8 cellular contexts compared by ENCODE assay signal in the genomic region with DNA sequence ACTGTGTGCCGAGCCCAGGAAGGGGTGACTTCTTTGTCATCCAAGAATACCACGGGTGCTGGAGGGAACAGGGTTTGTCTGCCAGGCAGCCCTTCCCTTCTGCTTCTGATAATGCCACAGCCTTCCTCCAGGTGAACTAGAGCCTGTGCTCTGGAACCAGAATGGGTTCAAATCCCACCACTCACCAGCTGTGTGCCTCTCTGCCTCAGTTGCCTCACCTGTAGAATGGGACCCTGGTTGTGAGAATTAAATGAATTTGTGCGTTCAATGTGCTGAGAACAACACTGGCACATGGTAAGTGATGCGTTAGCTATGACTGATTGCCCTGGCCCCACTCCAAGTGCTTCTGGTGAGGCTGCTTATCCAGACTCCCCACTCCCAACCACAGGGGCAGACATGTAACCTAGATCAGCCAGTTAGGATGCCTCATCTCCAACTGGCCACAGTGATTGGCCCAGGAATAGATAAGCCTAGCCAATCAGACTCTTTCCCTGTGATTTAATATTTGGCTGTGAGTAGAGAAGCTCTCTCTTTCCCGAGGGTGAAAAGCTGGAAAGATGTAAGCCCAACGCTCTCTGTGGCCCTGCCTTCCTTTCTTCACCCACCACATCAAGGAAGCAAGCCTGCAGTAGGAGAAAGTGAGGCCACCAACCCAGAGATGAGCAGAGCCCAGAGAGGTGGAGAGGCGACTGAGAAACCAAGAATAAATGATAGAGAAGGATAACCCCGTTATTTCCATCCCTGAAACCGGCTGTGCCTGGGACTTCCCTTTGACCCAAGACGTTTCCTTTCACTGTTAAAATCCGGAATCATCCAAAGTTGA.
DNase-seq lines count a peak whose midpoint lies in the region; ATAC-seq and TF ChIP-seq lines count a peak whose summit lies in the region.

No MANE protein-coding gene starts in this region.

- H3K9me3 ChIP-seq in BLaER1 treated with 17β-estradiol and CSF1 and Interleukin-3, amounts not matched to agents 10 nM and 100 nM (replicated peaks in 1 of 11), result no peaks in the 10 kb centered on the region

- H3K4me2 ChIP-seq in BLaER1 treated with 17β-estradiol and CSF1 and Interleukin-3, amounts not matched to agents 10 nM and 100 nM, result peak overlapping the region; percentile 13 to 89 (median 47)

- no peak overlapping the region for H3K9ac ChIP-seq in BLaER1 treated with 17β-estradiol and CSF1 and Interleukin-3, amounts not matched to agents 10 nM and 100 nM

- CTCF ChIA-PET in HEK293T (lab: Yijun Ruan, JAX), result interaction anchor here (0.9 to 6.9 kb wide), 5 partner anchors 10 to 147 kb away, joined by 3 to 116 read pairs (median 6); partner anchors contain the start of gene MATN1

- DNase-seq in HEK293T (ENCODE audit: extremely low spot score) (peak; percentile 58), RPMI8226 (peak; percentile 72), foreskin fibroblast (peak; percentile 60 to 73)
- no peak for DNase-seq in activated CD8-positive, alpha-beta memory T cell treated with anti-CD3 and anti-CD28 coated beads, Interleukin-2, amount 50 U/mL, for 48 hours

- H3K27me3 ChIP-seq in BLaER1 treated with 17β-estradiol and CSF1 and Interleukin-3, amounts not matched to agents 10 nM and 100 nM, result no peaks in the 10 kb centered on the region

- H3K36me3 ChIP-seq in BLaER1 treated with 17β-estradiol and CSF1 and Interleukin-3, amounts not matched to agents 10 nM and 100 nM, result no peaks in the 10 kb centered on the region

- peaks cover 0 to 21% (median 0%) of the 10 kb centered on the region in 11 experiments; a peak in 5 of 22 replicates for H4K20me1 ChIP-seq in BLaER1 treated with 17β-estradiol and CSF1 and Interleukin-3, amounts not matched to agents 10 nM and 100 nM

- no peak overlapping the region for H3K27ac ChIP-seq in BLaER1 treated with 17β-estradiol and CSF1 and Interleukin-3, amounts not matched to agents 10 nM and 100 nM

- POLR2A ChIA-PET in HEK293T (lab: Yijun Ruan, JAX), result interaction anchor here (3.4 kb wide), 1 partner anchor 60 kb away, joined by 33 read pairs; no protein-coding TSS in a partner anchor

- TF ChIP-seq CTCF in foreskin fibroblast (IDR thresholded peaks at IDR 0.05; ENCODE audit: low read depth, low read length), result no peak

- no peak for ATAC-seq in GM21515 (IDR thresholded peaks at IDR 0.05; ENCODE audit: unreplicated experiment)
- ATAC-seq in HG02642 (IDR thresholded peaks at IDR 0.05; ENCODE audit: poor library complexity, unreplicated experiment), result no peak
- ATAC-seq in GM21786 (IDR thresholded peaks at IDR 0.05; ENCODE audit: unreplicated experiment), result no peak

- no peak overlapping the region for H3K4me3 ChIP-seq in BLaER1 treated with 17β-estradiol and CSF1 and Interleukin-3, amounts not matched to agents 10 nM and 100 nM
- H3K4me3 ChIP-seq in foreskin fibroblast (ENCODE audit: low read depth in 1 of 2, low read length in 2 of 2), result no peak overlapping the region

- H3K4me1 ChIP-seq in BLaER1 treated with 17β-estradiol and CSF1 and Interleukin-3, amounts not matched to agents 10 nM and 100 nM, result peaks cover 61 to 86% (median 72%) of the 10 kb centered on the region in 10 experiments

TF ChIP-seq in HEK293T, 16 proteins besides CTCF, POLR2A, EP300 and RAD21:
- no peak for TF ChIP-seq NFRKB (IDR thresholded peaks at IDR 0.05)
- TF ChIP-seq FOXM1 (IDR thresholded peaks at IDR 0.05; ENCODE audit: borderline replicate concordance), result no peak
- TF ChIP-seq SUZ12 (IDR thresholded peaks at IDR 0.05), result no peak
- no peak for TF ChIP-seq BHLHE40 (IDR thresholded peaks at IDR 0.05; ENCODE audit: borderline replicate concordance)
- no peak for TF ChIP-seq ELF4 (IDR thresholded peaks at IDR 0.05)
- no peak for TF ChIP-seq SP1 (IDR thresholded peaks at IDR 0.05)
- TF ChIP-seq LEF1 (IDR thresholded peaks at IDR 0.05; ENCODE audit: borderline replicate concordance), result no peak
- no peak for TF ChIP-seq FOXA1 (IDR thresholded peaks at IDR 0.05)
- TF ChIP-seq PKNOX1 (IDR thresholded peaks at IDR 0.05), result no peak
- TF ChIP-seq L3MBTL2 (conservative IDR thresholded peaks at IDR 0.05), result no peak; the same call in 1 of the 2 replicates
- no peak for TF ChIP-seq FOXK2 (IDR thresholded peaks at IDR 0.05)
- no peak for TF ChIP-seq ZNF384 (IDR thresholded peaks at IDR 0.05)
- TF ChIP-seq CTBP1 (IDR thresholded peaks at IDR 0.05; ENCODE audit: borderline replicate concordance), result no peak
- no peak for TF ChIP-seq ARNT (IDR thresholded peaks at IDR 0.05)
- no peak for TF ChIP-seq TARDBP (IDR thresholded peaks at IDR 0.05)
